ENCODE assay signal across 21 cellular contexts in genomic region chr11:64344160-64344559, GRCh38. TPM values are rescaled to one million over a fixed set of nuclear protein-coding genes. Genes with fewer than 3 reads are reported as not detected.
DNase-seq lines count a peak whose midpoint lies in the region; ATAC-seq and TF ChIP-seq lines count a peak whose summit lies in the region.
"Had no signal": no experiment of that assay in that cellular context is flagged by ENCODE, and none has a peak within 500 bp of the region (broad histone marks: within the 10 kb centered on the region; RNA-seq: fewer than 3 reads in every experiment).

No MANE protein-coding gene starts in this region.

- intact Hi-C loops in right cardiac atrium (cut with DNase I) (no loop called here), left ventricle myocardium superior (cut with micrococcal nuclease) (no loop called here)

- H3K27ac ChIP-seq in right cardiac atrium (ENCODE audit: low read length) (no peak overlapping the region), RWPE2 (ENCODE audit: poor library complexity, severe bottlenecking) (no peak overlapping the region)
- H3K27ac ChIP-seq: GM23248, KMS-11, SJCRH30 had no signal

- CTCF ChIA-PET in GM10248 (lab: Yijun Ruan, JAX) = interaction anchor here (4.8 to 7.5 kb wide), 2 partner anchors 10 to 12 kb away, joined by 50 to 81 read pairs; no protein-coding TSS in a partner anchor

- DNase-seq in right cardiac atrium (peak in 2 of 3 donors; percentile 45 to 52), left ventricle myocardium superior (no peak), RWPE2 (ENCODE audit: low spot score) (peak; percentile 54), GM10248 (ENCODE audit: extremely low spot score) (no peak), NCI-H2107 treated with DMSO at 0.1 percent for 48 hours (lab: John Stamatoyannopoulos, UW; ENCODE audit: unreplicated experiment) (no peak)
- DNase-seq: BE2C; CD4-positive, alpha-beta T cell; DMS 273 treated with DMSO at 0.1 percent for 48 hours; DMS79 treated with DMSO at 0.1 percent for 48 hours; GF-D8; HFFc6; MM.1S; NCI-H2029 treated with DMSO at 0.1 percent for 48 hours; NCI-H2227 treated with DMSO at 0.1 percent for 48 hours had no signal

- H3K36me3 ChIP-seq in RWPE2 (ENCODE audit: low read depth) = no peaks in the 10 kb centered on the region
- no peaks in the 10 kb centered on the region for H3K36me3 ChIP-seq in mucosa of stomach (ENCODE audit: control insufficient read depth, insufficient read depth, low read length)
- H3K36me3 ChIP-seq: BE2C, SJCRH30 had no signal

- ATAC-seq in right cardiac atrium = no peak
- ATAC-seq in left ventricle myocardium superior = no peak
- no peak for ATAC-seq in RWPE2 (ENCODE audit: low read depth)
- ATAC-seq in HG03460 (IDR thresholded peaks at IDR 0.05; ENCODE audit: unreplicated experiment) = no peak
- no peak for ATAC-seq in GM18867 (IDR thresholded peaks at IDR 0.05; ENCODE audit: unreplicated experiment)
- ATAC-seq: Right ventricle myocardium inferior had no signal

- no peaks in the 10 kb centered on the region for H3K4me1 ChIP-seq in right cardiac atrium (ENCODE audit: control insufficient read depth, insufficient read depth, low read length)
- H3K4me1 ChIP-seq in RWPE2 (ENCODE audit: insufficient read depth, poor library complexity, severe bottlenecking) = peaks cover 11% of the 10 kb centered on the region
- H3K4me1 ChIP-seq in mucosa of stomach (ENCODE audit: control insufficient read depth, insufficient read depth, low read length) = peaks cover 39% of the 10 kb centered on the region
- H3K4me1 ChIP-seq: BE2C had no signal

- 92% methylated on average over 7 of the region's 7 CpGs for WGBS in right cardiac atrium

- H3K9me3 ChIP-seq in right cardiac atrium (ENCODE audit: control insufficient read depth, low read length) (no peaks in the 10 kb centered on the region), RWPE2 (ENCODE audit: severe bottlenecking) (no peaks in the 10 kb centered on the region), mucosa of stomach (ENCODE audit: control insufficient read depth, low read length) (no peaks in the 10 kb centered on the region)
- H3K9me3 ChIP-seq: BE2C, SJCRH30 had no signal

- POLR2A ChIA-PET in GM10248 (lab: Yijun Ruan, JAX) = no interaction called here

- TF ChIP-seq CTCF in RWPE2 (IDR thresholded peaks at IDR 0.05; ENCODE audit: poor library complexity, severe bottlenecking) (no peak), GM10248 (IDR thresholded peaks at IDR 0.05; ENCODE audit: control extremely low read depth, extremely low read depth, low read depth, missing control alignments) (no peak)

- peak overlapping the region; percentile 23 for H3K9ac ChIP-seq in mucosa of stomach (ENCODE audit: low read length)
- H3K9ac ChIP-seq: GM23248, KMS-11 had no signal

- H3K4me3 ChIP-seq in right cardiac atrium (ENCODE audit: low read length) = no peak overlapping the region
- H3K4me3 ChIP-seq in RWPE2 (ENCODE audit: severe bottlenecking) = no peak overlapping the region
- H3K4me3 ChIP-seq in mucosa of stomach (ENCODE audit: low read length) = no peak overlapping the region
- H3K4me3 ChIP-seq: GM23248, SJCRH30 had no signal

- H3K27me3 ChIP-seq in right cardiac atrium (ENCODE audit: control insufficient read depth, insufficient read depth) = no peaks in the 10 kb centered on the region
- H3K27me3 ChIP-seq in RWPE2 (ENCODE audit: insufficient read depth, poor library complexity, severe bottlenecking) = no peaks in the 10 kb centered on the region
- H3K27me3 ChIP-seq in mucosa of stomach (ENCODE audit: control insufficient read depth, insufficient read depth, low read length) = no peaks in the 10 kb centered on the region
- H3K27me3 ChIP-seq: BE2C, SJCRH30 had no signal

RNA-seq across cellular contexts. Expression of gene CCDC88B, which starts 4.2 kb away (rescaled TPM):
- total RNA-seq in right cardiac atrium = 10 to 100 TPM in 3 of 4 donors, 1 to 10 TPM in 1; 5.9 to 14.4 (median 11.6) TPM
- 25.1 TPM for polyA plus RNA-seq in right cardiac atrium
- total RNA-seq in left ventricle myocardium superior = 7.2 TPM

RNA-seq across cellular contexts. Expression of gene RPS6KA4, which starts 14.8 kb away (rescaled TPM):
- total RNA-seq in right cardiac atrium (10 to 100 TPM; 17.0 to 17.6 (median 17.1) TPM), left ventricle myocardium superior (15.1 TPM)
- polyA plus RNA-seq in right cardiac atrium = 12.8 TPM

RNA-seq across cellular contexts. Expression of gene PRDX5, which starts 26.2 kb away (rescaled TPM):
- total RNA-seq in right cardiac atrium (100 to 1,000 TPM; 258 to 356 (median 315) TPM), left ventricle myocardium superior (362 TPM)
- polyA plus RNA-seq in right cardiac atrium = 683 TPM

RNA-seq across cellular contexts. Expression of gene TRMT112, which starts 26.8 kb away (rescaled TPM):
- total RNA-seq in right cardiac atrium = 100 to 1,000 TPM in 3 of 4 donors, 10 to 100 TPM in 1; 91.7 to 103 (median 102) TPM
- polyA plus RNA-seq in right cardiac atrium = 144 TPM
- 83.4 TPM for total RNA-seq in left ventricle myocardium superior

RNA-seq across cellular contexts. Expression of gene ESRRA, which starts 38.8 kb away (rescaled TPM):
- total RNA-seq in right cardiac atrium = 100 to 1,000 TPM; 132 to 171 (median 141) TPM
- 199 TPM for polyA plus RNA-seq in right cardiac atrium
- 256 TPM for total RNA-seq in left ventricle myocardium superior

Comparison
In these comparisons a context has a peak if more than half of its experiments do, and no peak if none do; other contexts are left out.
1. DNase-seq: peak in right cardiac atrium (2 of 3) and RWPE2 (single experiment); none in left ventricle myocardium superior (single experiment), GM10248 (single experiment) and NCI-H2107 treated with DMSO at 0.1 percent for 48 hours (single experiment).